8 cellular contexts compared by ENCODE assay signal in the genomic region with DNA sequence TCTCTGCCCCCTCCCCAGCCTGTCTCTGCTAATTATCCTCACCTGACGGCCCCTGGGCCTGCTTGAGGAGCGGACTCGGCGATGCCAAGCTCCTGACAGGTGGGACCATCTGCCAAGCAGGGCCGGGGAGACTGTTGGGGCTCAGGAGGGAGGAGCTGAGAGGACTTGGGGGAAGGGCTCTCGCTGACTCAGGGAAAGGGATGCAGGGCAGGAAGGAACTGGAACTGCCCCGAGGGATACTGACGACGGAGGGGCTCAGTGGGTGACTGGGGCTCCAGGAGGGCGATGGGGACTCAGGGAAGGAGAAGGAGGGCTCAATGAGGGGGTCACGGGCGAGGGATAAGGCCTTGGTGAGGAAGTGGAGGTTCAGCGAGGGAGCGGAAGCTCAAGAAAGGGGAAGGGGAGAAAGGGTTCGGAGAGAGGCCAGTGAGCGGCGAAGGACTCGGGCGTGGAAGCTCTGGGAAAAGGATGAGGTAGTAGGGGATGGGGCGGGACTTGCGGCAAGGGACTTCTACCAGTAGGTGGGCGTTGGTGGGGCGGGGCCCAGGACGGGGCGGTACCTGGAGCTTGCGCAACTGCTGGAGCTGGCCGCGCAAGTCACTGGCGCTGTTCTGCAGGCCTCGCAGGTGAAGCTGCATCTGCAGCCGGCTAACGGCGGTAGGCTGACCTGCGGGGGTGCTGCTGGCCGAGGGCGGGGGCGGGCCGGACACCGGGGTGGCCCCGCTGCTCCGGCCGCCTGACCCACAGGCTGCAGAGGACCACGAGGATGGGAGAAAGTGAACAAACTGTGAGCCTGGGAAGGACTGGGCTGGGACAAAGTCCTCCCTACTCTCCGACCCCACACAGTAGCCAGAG. TPM values are rescaled to one million over a fixed set of nuclear protein-coding genes. Genes with fewer than 3 reads are reported as not detected.
DNase-seq lines count a peak whose midpoint lies in the region; ATAC-seq and TF ChIP-seq lines count a peak whose summit lies in the region.

No MANE protein-coding gene starts in this region.

- in situ Hi-C loops in G401 (cut with HindIII; ENCODE audit: low sequenced_read_pairs) = no loop called here

- intact Hi-C loops in body of pancreas (cut with DNase I) = loop anchor here (5.0 kb wide), 1 partner anchor 38 kb away; no protein-coding TSS in a partner anchor

- TF ChIP-seq CTCF in body of pancreas (IDR thresholded peaks at IDR 0.05) = peak in 5 of 7 experiments; percentile 22 to 49 (median 33)

- TF ChIP-seq POLR2A in body of pancreas (IDR thresholded peaks at IDR 0.05) = peak in 2 of 3 donors; percentile 45 to 63

- no peaks in the 10 kb centered on the region for H3K9me3 ChIP-seq in body of pancreas

- no peak overlapping the region for H3K4me3 ChIP-seq in body of pancreas

- H3K27ac ChIP-seq in body of pancreas = peak overlapping the region in 1 of 4 donors; percentile 68

- WGBS in body of pancreas, 2 donors = 3 to 35% methylated on average over 33 to 41 of the region's 44 CpGs

- ATAC-seq in HG02798 (IDR thresholded peaks at IDR 0.05; ENCODE audit: poor library complexity, unreplicated experiment) (peak; percentile 75), body of pancreas (peak; percentile 75), HG03469 (IDR thresholded peaks at IDR 0.05; ENCODE audit: unreplicated experiment) (no peak)

- peaks cover 0 to 24% of the 10 kb centered on the region in 2 donors for H3K27me3 ChIP-seq in body of pancreas

- H3K36me3 ChIP-seq in body of pancreas (replicated peaks in 1 of 2; ENCODE audit: insufficient read depth in 1 of 2, low read depth in 2 of 2) = no peaks in the 10 kb centered on the region

- DNase-seq in G401 (ENCODE audit: low spot score) (peak; percentile 93), NCI-H2029 (lab: John Stamatoyannopoulos, UW) (peak; percentile 85), T-helper 9 cell (peak; percentile 84), body of pancreas (peak; percentile 86 to 96 (median 95)), iPS-NIHi7 (ENCODE audit: extremely low spot score) (peak; percentile 92)
- DNase-seq in stimulated activated CD4-positive, alpha-beta T cell treated with anti-CD3 and anti-CD28 coated beads, Interleukin-15, amount 100 ng/mL, for 24 hours = peak; percentile 96

- peaks cover 40% of the 10 kb centered on the region for H3K4me1 ChIP-seq in body of pancreas

RNA-seq across cellular contexts. Expression of gene SRCIN1, which starts 46.5 kb away (rescaled TPM):
- 8.9 and 12.4 TPM in 2 replicates for total RNA-seq in G401 (2014; rRNA removed; shearing (Covaris generic))
- total RNA-seq in body of pancreas = 10 to 100 TPM; 11.2 to 19.8 TPM
